ENCODE assay signal across 1 cellular context in genomic region chr6:286681-287499, GRCh38.
TF ChIP-seq lines count a peak whose summit lies in the region.

No MANE protein-coding gene starts in this region.

TF ChIP-seq in GM12878, 131 proteins besides CTCF, POLR2A, EP300 and RAD21 (continued from another document and continues in another):
- TF ChIP-seq SIX5 (IDR thresholded peaks at IDR 0.05; ENCODE audit: low read depth, low read length, severe bottlenecking) (no peak), ATF2 (IDR thresholded peaks at IDR 0.05; ENCODE audit: low read length) (no peak), YY1 (IDR thresholded peaks at IDR 0.05; ENCODE audit: low read depth, low read length) (peak; percentile 3; the same call in 1 of the 2 replicates), SKIL (IDR thresholded peaks at IDR 0.05; ENCODE audit: low read depth, poor library complexity, severe bottlenecking) (no peak), HDAC2 (IDR thresholded peaks at IDR 0.05) (no peak), ZBTB40 (IDR thresholded peaks at IDR 0.05; ENCODE audit: borderline replicate concordance) (no peak), NR2C1 (IDR thresholded peaks at IDR 0.05) (no peak), TBL1XR1 (IDR thresholded peaks at IDR 0.05; ENCODE audit: low read depth, low read length) (no peak), RB1 (IDR thresholded peaks at IDR 0.05; ENCODE audit: borderline replicate concordance) (no peak), TCF3 (IDR thresholded peaks at IDR 0.05; ENCODE audit: borderline replicate concordance, insufficient read depth, low read depth, low read length) (0 out of 2 replicates have a peak, but pooled peaks have one; percentile 32), ZBED1 (IDR thresholded peaks at IDR 0.05; ENCODE audit: borderline replicate concordance) (no peak), PAX8 (IDR thresholded peaks at IDR 0.05) (no peak), GABPA (IDR thresholded peaks at IDR 0.05; ENCODE audit: low read depth) (no peak), PKNOX1 (IDR thresholded peaks at IDR 0.05) (no peak), EZH2 (IDR thresholded peaks at IDR 0.05; ENCODE audit: borderline replicate concordance, control insufficient read depth, low read depth, low read length) (no peak), ETV6 (conservative IDR thresholded peaks at IDR 0.05 in 1 of 2, IDR thresholded peaks at IDR 0.05 in 1 of 2; ENCODE audit: borderline replicate concordance in 1 of 2, low read depth in 1 of 2) (no peak), HSF1 (IDR thresholded peaks at IDR 0.05; ENCODE audit: low read depth, low read length) (no peak), SMC3 (IDR thresholded peaks at IDR 0.05; ENCODE audit: borderline replicate concordance, low read length) (peak; percentile 44; the same call in 1 of the 2 replicates), CUX1 (IDR thresholded peaks at IDR 0.05; ENCODE audit: insufficient replicate concordance, low read depth, low read length) (peak; percentile 84), NR2F1 (conservative IDR thresholded peaks at IDR 0.05) (no peak), BCLAF1 (IDR thresholded peaks at IDR 0.05) (no peak), CEBPZ (IDR thresholded peaks at IDR 0.05; ENCODE audit: low read depth, low read length) (0 out of 2 replicates have a peak, but pooled peaks have one; percentile 6), SMARCA5 (IDR thresholded peaks at IDR 0.05) (no peak), USF2 (IDR thresholded peaks at IDR 0.05; ENCODE audit: borderline replicate concordance, low read depth, low read length) (no peak), USF1 (IDR thresholded peaks at IDR 0.05; ENCODE audit: borderline replicate concordance, extremely low read length, insufficient read depth, low read depth, low read length) (no peak), ZZZ3 (IDR thresholded peaks at IDR 0.05; ENCODE audit: control insufficient read depth, insufficient read length, low read depth) (no peak), RUNX3 (IDR thresholded peaks at IDR 0.05; ENCODE audit: low read length) (no peak), NFXL1 (IDR thresholded peaks at IDR 0.05; ENCODE audit: borderline replicate concordance) (no peak), MYC (IDR thresholded peaks at IDR 0.05; ENCODE audit: insufficient read depth, insufficient read length, insufficient replicate concordance, low read length, severe bottlenecking) (no peak)
